Comparison of ENCODE assay signal across 10 cellular contexts in genomic region chr2:133266926-133267590, GRCh38.
DNase-seq lines count a peak whose midpoint lies in the region; ATAC-seq and TF ChIP-seq lines count a peak whose summit lies in the region.
"Had no signal": no experiment of that assay in that cellular context is flagged by ENCODE, and none has a peak within 500 bp of the region (broad histone marks: within the 10 kb centered on the region; RNA-seq: fewer than 3 reads in every experiment).

No MANE protein-coding gene starts in this region.

- no peaks in the 10 kb centered on the region for H3K4me1 ChIP-seq in NT2/D1 (ENCODE audit: insufficient read depth, insufficient read length)

- no peak for TF ChIP-seq CTCF in glutamatergic neuron (IDR thresholded peaks at IDR 0.05; ENCODE audit: partially characterized antibody, unreplicated experiment)

- intact Hi-C loops in sciatic nerve (cut with DNase I) = no loop called here

- H3K4me3 Mint-ChIP-seq in glutamatergic neuron (ENCODE audit: unreplicated experiment) = peak overlapping the region; percentile 81
- no peak overlapping the region for H3K4me3 Mint-ChIP-seq in activated T-cell treated with anti-CD3 and anti-CD28 coated beads, Interleukin-2, amount 50 U/mL, for 24 hours

- peak; percentile 29 for ATAC-seq in sciatic nerve

- peaks cover 7% of the 10 kb centered on the region for H3K27me3 Mint-ChIP-seq in glutamatergic neuron (ENCODE audit: unreplicated experiment)
- peaks cover 30% of the 10 kb centered on the region for H3K27me3 Mint-ChIP-seq in activated T-cell treated with anti-CD3 and anti-CD28 coated beads, Interleukin-2, amount 50 U/mL, for 24 hours

- no peaks in the 10 kb centered on the region for H3K9me3 Mint-ChIP-seq in glutamatergic neuron (ENCODE audit: unreplicated experiment)
- H3K9me3 Mint-ChIP-seq in activated T-cell treated with anti-CD3 and anti-CD28 coated beads, Interleukin-2, amount 50 U/mL, for 24 hours = no peaks in the 10 kb centered on the region

- H3K27me3 ChIP-seq in H7 (ENCODE audit: control insufficient read depth, insufficient read depth, low read length) = peaks cover 18% of the 10 kb centered on the region
- no peaks in the 10 kb centered on the region for H3K27me3 ChIP-seq in NT2/D1 (ENCODE audit: insufficient read depth, insufficient read length)

- H3K36me3 Mint-ChIP-seq in glutamatergic neuron (ENCODE audit: unreplicated experiment) = no peaks in the 10 kb centered on the region
- no peaks in the 10 kb centered on the region for H3K36me3 Mint-ChIP-seq in activated T-cell treated with anti-CD3 and anti-CD28 coated beads, Interleukin-2, amount 50 U/mL, for 24 hours (ENCODE audit: low read depth)

- no peaks in the 10 kb centered on the region for H3K36me3 ChIP-seq in H7 (replicated peaks; ENCODE audit: control insufficient read depth, insufficient read depth, low read length)
- no peaks in the 10 kb centered on the region for H3K36me3 ChIP-seq in NT2/D1 (ENCODE audit: insufficient read depth, insufficient read length, low read length)

- H3K4me3 ChIP-seq in H7 (ENCODE audit: insufficient read depth, low read depth, low read length) (peak overlapping the region; percentile 65), NT2/D1 (ENCODE audit: insufficient read length, low read depth) (peak overlapping the region; percentile 70)

- DNase-seq in H7 = peak; percentile 72
- DNase-seq in NT2/D1 (ENCODE audit: low read depth, low spot score) = no peak
- DNase-seq in glutamatergic neuron = peak; percentile 21
- DNase-seq in sciatic nerve (ENCODE audit: low spot score) = no peak
- no peak for DNase-seq in activated CD4-positive, alpha-beta T cell treated with anti-CD3 and anti-CD28 coated beads, Interleukin-2, amount 50 U/mL, for 48 hours
- DNase-seq in activated CD4-positive, CD25-positive, alpha-beta regulatory T cell (lab: John Stamatoyannopoulos, UW) = no peak
- no peak for DNase-seq in activated T-cell treated with anti-CD3 and anti-CD28 coated beads, Interleukin-2, amount 50 U/mL, for 24 hours
- no peak for DNase-seq in mucosa of gallbladder (ENCODE audit: low spot score)
- DNase-seq: activated CD4-positive, alpha-beta T cell treated with anti-CD3 and anti-CD28 coated beads for 4 hours; NCI-H1930 had no signal

- H3K9ac ChIP-seq in NT2/D1 (ENCODE audit: insufficient read length, low read depth) = peak overlapping the region; percentile 77

- H3K9me3 ChIP-seq in NT2/D1 (ENCODE audit: insufficient read depth, low read length) = no peaks in the 10 kb centered on the region

- H3K27ac Mint-ChIP-seq in glutamatergic neuron (ENCODE audit: unreplicated experiment) = no peak overlapping the region
- H3K27ac Mint-ChIP-seq in activated T-cell treated with anti-CD3 and anti-CD28 coated beads, Interleukin-2, amount 50 U/mL, for 24 hours = no peak overlapping the region

- H3K4me1 Mint-ChIP-seq in glutamatergic neuron (ENCODE audit: low read depth, unreplicated experiment) = peaks cover 4% of the 10 kb centered on the region
- H3K4me1 Mint-ChIP-seq in activated T-cell treated with anti-CD3 and anti-CD28 coated beads, Interleukin-2, amount 50 U/mL, for 24 hours (ENCODE audit: low read depth) = no peaks in the 10 kb centered on the region

Comparison
In these comparisons a context has a peak if more than half of its experiments do, and no peak if none do; other contexts are left out.
1. DNase-seq: peak in H7 (single experiment) and glutamatergic neuron (single experiment); none in NT2/D1 (single experiment), sciatic nerve (single experiment), activated CD4-positive, alpha-beta T cell treated with anti-CD3 and anti-CD28 coated beads, Interleukin-2, amount 50 U/mL, for 48 hours (0 of 2), activated CD4-positive, CD25-positive, alpha-beta regulatory T cell (0 of 4), activated T-cell treated with anti-CD3 and anti-CD28 coated beads, Interleukin-2, amount 50 U/mL, for 24 hours (single experiment) and mucosa of gallbladder (single experiment).